ENCODE assay signal across 26 cellular contexts in the genomic region with DNA sequence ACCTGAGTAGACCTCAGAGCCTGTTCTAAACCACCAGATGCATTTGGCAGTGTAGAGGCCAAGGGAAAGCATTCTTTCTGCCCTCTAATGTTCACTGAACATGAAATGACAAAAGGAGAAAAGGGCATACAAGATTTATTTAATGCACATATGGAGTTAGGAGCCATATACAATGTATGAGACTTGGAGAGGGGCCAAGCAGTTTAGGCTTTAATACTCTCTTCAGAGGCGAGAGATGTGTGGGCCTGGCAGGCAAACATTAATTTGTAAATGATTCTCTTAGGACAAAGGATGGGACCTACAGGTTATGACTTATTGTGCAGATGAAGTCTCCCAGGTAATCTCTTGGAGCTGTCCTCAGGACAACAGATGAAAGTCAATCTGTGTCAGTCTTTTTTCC.
"Had no signal": no experiment of that assay in that cellular context is flagged by ENCODE, and none has a peak within 500 bp of the region (broad histone marks: within the 10 kb centered on the region; RNA-seq: fewer than 3 reads in every experiment).

No MANE protein-coding gene starts in this region.

- DNase-seq: activated CD4-positive, alpha-beta memory T cell treated with anti-CD3 and anti-CD28 coated beads, Interleukin-2, amount 10 ng/mL, durations not matched to agents 7 days and 5 days; activated CD4-positive, alpha-beta T cell treated with anti-CD3 and anti-CD28 coated beads, Interleukin-2, amount 10 ng/mL, durations not matched to agents 7 days and 5 days; activated CD8-positive, alpha-beta memory T cell treated with anti-CD3 and anti-CD28 coated beads, Interleukin-2, amount 50 U/mL, for 48 hours; activated gamma-delta T cell; activated naive CD4-positive, alpha-beta T cell treated with anti-CD3 and anti-CD28 coated beads, Interleukin-2, amount 50 U/mL, for 16 hours; activated T-cell treated with anti-CD3 and anti-CD28 coated beads, Interleukin-2, amount 50 U/mL, for 24 hours; amniotic stem cell; brain microvascular endothelial cell; dorsolateral prefrontal cortex; effector memory CD4-positive, alpha-beta T cell; erythroblast; gastrocnemius medialis; glutamatergic neuron; left lung; lower lobe of right lung; mesenchymal stem cell; natural killer cell; occipital lobe; stimulated activated CD4-positive, alpha-beta T cell treated with anti-CD3 and anti-CD28 coated beads, Interleukin-15, amount 100 ng/mL, for 24 hours; stimulated activated CD4-positive, alpha-beta T cell treated with anti-CD3 and anti-CD28 coated beads, Interleukin-2, amount 100 ng/mL, for 24 hours; stimulated activated naive B cell treated with anti-CD40 and anti-IgM and Interleukin-4, amounts not matched to agents 10 μg/mL and 1 μg/mL and 100 μg/mL, for 72 hours; stomach; thyroid gland; upper lobe of left lung; WERI-Rb-1 had no signal

- ATAC-seq: activated CD4-positive, CD25-positive, alpha-beta regulatory T cell treated with anti-CD3 and anti-CD28 coated beads, Interleukin-2, amount 50 U/mL, for 24 hours; gastrocnemius medialis; left lung; lower lobe of right lung; natural killer cell; stimulated activated naive B cell treated with anti-CD40 and anti-IgM and Interleukin-4, amounts not matched to agents 10 μg/mL and 1 μg/mL and 100 μg/mL, for 72 hours had no signal
